2 cellular contexts compared by ENCODE assay signal in the genomic region with DNA sequence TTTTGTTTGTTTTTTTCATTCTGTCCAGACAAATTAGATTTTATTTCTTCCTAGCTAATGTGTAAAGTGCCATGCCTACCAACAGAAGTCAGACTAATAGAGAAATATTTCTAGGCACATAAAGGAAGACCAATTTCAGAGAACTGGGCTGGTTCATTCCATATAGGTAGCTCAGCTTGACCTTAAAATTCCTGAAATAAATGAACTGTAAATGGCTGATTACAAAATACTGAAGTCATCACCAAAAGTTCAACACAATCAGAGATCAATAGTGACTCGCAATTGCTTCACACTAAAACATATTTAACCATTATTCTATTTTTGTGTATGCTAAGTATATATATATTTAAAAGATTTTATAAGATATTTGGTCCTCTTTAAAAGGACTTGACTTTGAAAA.
TF ChIP-seq lines count a peak whose summit lies in the region.

No MANE protein-coding gene starts in this region.

TF ChIP-seq in Ishikawa, 13 proteins besides CTCF, POLR2A, EP300 and RAD21 (continued from another document):
- TF ChIP-seq REST (IDR thresholded peaks at IDR 0.05; ENCODE audit: low read depth) (no peak), ZBTB7A (IDR thresholded peaks at IDR 0.05; ENCODE audit: low read depth) (no peak), TEAD4 (IDR thresholded peaks at IDR 0.05) (0 out of 2 replicates have a peak, but pooled peaks have one; percentile 20)

TF ChIP-seq in HepG2, 621 proteins besides CTCF, POLR2A, EP300 and RAD21 (continued from another document):
- no peak for TF ChIP-seq DZIP1 (CRISPR knock-in tag; IDR thresholded peaks at IDR 0.05)
- no peak for TF ChIP-seq ZNF576 (CRISPR knock-in tag; IDR thresholded peaks at IDR 0.05)
- no peak for TF ChIP-seq FOXK1 (CRISPR knock-in tag; IDR thresholded peaks at IDR 0.05; ENCODE audit: borderline replicate concordance, low read depth)
- no peak for TF ChIP-seq NR2F2 (IDR thresholded peaks at IDR 0.05; ENCODE audit: borderline replicate concordance, low read depth)
- no peak for TF ChIP-seq GFI1 (CRISPR knock-in tag; IDR thresholded peaks at IDR 0.05; ENCODE audit: borderline replicate concordance)
- TF ChIP-seq PAX8 (CRISPR knock-in tag; IDR thresholded peaks at IDR 0.05; ENCODE audit: borderline replicate concordance) = no peak
- TF ChIP-seq SNAI1 (CRISPR knock-in tag; IDR thresholded peaks at IDR 0.05; ENCODE audit: borderline replicate concordance) = no peak
- no peak for TF ChIP-seq SCMH1 (CRISPR knock-in tag; IDR thresholded peaks at IDR 0.05; ENCODE audit: borderline replicate concordance)
- TF ChIP-seq BHLHE40 (IDR thresholded peaks at IDR 0.05; ENCODE audit: low read length) = no peak
- TF ChIP-seq, protein P1, sequence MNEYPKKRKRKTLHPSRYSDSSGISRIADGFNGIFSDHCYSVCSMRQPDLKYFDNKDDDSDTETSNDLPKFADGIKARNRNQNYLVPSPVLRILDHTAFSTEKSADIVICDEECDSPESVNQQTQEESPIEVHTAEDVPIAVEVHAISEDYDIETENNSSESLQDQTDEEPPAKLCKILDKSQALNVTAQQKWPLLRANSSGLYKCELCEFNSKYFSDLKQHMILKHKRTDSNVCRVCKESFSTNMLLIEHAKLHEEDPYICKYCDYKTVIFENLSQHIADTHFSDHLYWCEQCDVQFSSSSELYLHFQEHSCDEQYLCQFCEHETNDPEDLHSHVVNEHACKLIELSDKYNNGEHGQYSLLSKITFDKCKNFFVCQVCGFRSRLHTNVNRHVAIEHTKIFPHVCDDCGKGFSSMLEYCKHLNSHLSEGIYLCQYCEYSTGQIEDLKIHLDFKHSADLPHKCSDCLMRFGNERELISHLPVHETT (CRISPR knock-in tag; conservative IDR thresholded peaks at IDR 0.05) = no peak
- TF ChIP-seq ZBTB43 (CRISPR knock-in tag; conservative IDR thresholded peaks at IDR 0.05) = no peak
- no peak for TF ChIP-seq KAT2B (IDR thresholded peaks at IDR 0.05; ENCODE audit: borderline replicate concordance, low read depth, low read length)
- no peak for TF ChIP-seq ZNF678 (CRISPR knock-in tag; IDR thresholded peaks at IDR 0.05)
